Comparison of ENCODE assay signal across 31 cellular contexts in genomic region chr12:54489857-54490256, GRCh38. TPM values are rescaled to one million over a fixed set of nuclear protein-coding genes. Genes with fewer than 3 reads are reported as not detected.
"Had no signal": no experiment of that assay in that cellular context is flagged by ENCODE, and none has a peak within 500 bp of the region (broad histone marks: within the 10 kb centered on the region; RNA-seq: fewer than 3 reads in every experiment).

No MANE protein-coding gene starts in this region.

- DNase-seq: activated CD4-positive, alpha-beta T cell treated with anti-CD3 and anti-CD28 coated beads for 36 hours; activated CD4-positive, alpha-beta T cell treated with anti-CD3 and anti-CD28 coated beads, Interleukin-2, amount 10 ng/mL, durations not matched to agents 7 days and 5 days; activated CD4-positive, alpha-beta T cell treated with anti-CD3 and anti-CD28 coated beads, Interleukin-2, amount 50 U/mL, for 48 hours; activated CD8-positive, alpha-beta T cell treated with anti-CD3 and anti-CD28 coated beads, Interleukin-2, amount 10 ng/mL, durations not matched to agents 7 days and 5 days; activated gamma-delta T cell; activated naive CD4-positive, alpha-beta T cell treated with Interleukin-2 at 50 U/mL for 16 hours; activated naive CD8-positive, alpha-beta T cell treated with anti-CD3 and anti-CD28 coated beads, Interleukin-2, amount 10 ng/mL, durations not matched to agents 7 days and 5 days; activated T-cell treated with anti-CD3 and anti-CD28 coated beads, Interleukin-2, amount 50 U/mL, for 24 hours; amygdala; MG63; NCI-H1048; NCI-H1105 treated with DMSO at 0.1 percent for 48 hours; NCI-H1436; NCI-H187; NCI-H2029 treated with DMSO at 0.1 percent for 48 hours; NCI-H226; NCI-H446 treated with DMSO at 0.1 percent for 48 hours; NCI-H524 treated with DMSO at 0.1 percent for 48 hours; PC-9; SIG-M5; T1000 had no signal

- H3K27ac ChIP-seq: ascending aorta, cardiac muscle cell, PC-9, RWPE1, SK-N-MC had no signal

- H3K4me1 ChIP-seq: ascending aorta had no signal

- ATAC-seq: activated CD4-positive, alpha-beta T cell treated with anti-CD3 and anti-CD28 coated beads for 36 hours; activated CD4-positive, CD25-positive, alpha-beta regulatory T cell treated with anti-CD3 and anti-CD28 coated beads, Interleukin-2, amount 50 U/mL, for 24 hours; activated CD8-positive, alpha-beta T cell treated with anti-CD3 and anti-CD28 coated beads, Interleukin-2, amount 10 ng/mL, durations not matched to agents 7 days and 5 days; Right ventricle myocardium inferior; WTC11 had no signal

- H3K9me3 ChIP-seq: ascending aorta, MG63 had no signal

- H2AFZ ChIP-seq: PC-9 had no signal

- H3K27me3 ChIP-seq: ascending aorta, MG63 had no signal

- FAIRE-seq: RCC 7860, TTC549 had no signal

- H3K4me2 ChIP-seq: PC-9 had no signal

- H3K4me3 ChIP-seq: ascending aorta, cardiac muscle cell, MG63, PC-9, SK-N-MC had no signal

- H3K36me3 ChIP-seq: ascending aorta, cardiac muscle cell, MG63 had no signal

RNA-seq across cellular contexts. Expression of gene NCKAP1L, which starts 7.7 kb away (rescaled TPM):
- total RNA-seq: chondrocyte, PC-9 had no signal

RNA-seq across cellular contexts. Expression of gene GTSF1, which starts 16.5 kb away (rescaled TPM):
- total RNA-seq: ascending aorta, cardiac muscle cell, chondrocyte, PC-9 had no signal
- polyA plus RNA-seq: cardiac muscle cell had no signal

RNA-seq across cellular contexts. Expression of gene PDE1B, which starts 59.5 kb away (rescaled TPM):
- total RNA-seq: PC-9 had no signal
